In the genomic region with DNA sequence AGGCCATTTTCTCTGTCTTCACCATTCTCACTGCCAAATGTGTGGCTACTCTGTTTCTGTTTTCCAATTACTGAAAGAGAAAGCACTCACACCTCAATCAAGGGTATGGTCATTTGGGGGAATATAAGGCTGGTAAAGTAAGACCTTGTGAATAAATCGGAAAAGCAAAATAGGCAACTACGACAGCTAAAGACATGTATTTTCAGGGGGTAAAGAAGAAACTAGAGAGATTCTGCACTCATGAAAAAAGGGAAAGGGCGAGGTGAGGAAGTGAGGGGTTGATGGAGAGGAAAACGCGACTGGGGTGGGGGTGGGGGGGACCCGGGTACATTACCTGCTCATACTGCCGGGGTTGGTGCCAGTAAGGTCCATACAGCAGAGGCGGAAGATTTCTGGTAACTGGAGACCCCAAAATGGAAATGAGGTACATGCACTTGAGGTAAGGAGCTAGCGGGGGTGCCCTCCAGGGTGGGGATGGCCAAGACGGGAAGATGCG, we compare ENCODE assay signal across 8 cellular contexts. TPM values are rescaled to one million over a fixed set of nuclear protein-coding genes. Genes with fewer than 3 reads are reported as not detected.
DNase-seq lines count a peak whose midpoint lies in the region; ATAC-seq, FAIRE-seq and TF ChIP-seq lines count a peak whose summit lies in the region.

No MANE protein-coding gene starts in this region.

- H3K4me3 ChIP-seq in A549, result peak overlapping the region; percentile 70
- H3K4me3 ChIP-seq in H7 (ENCODE audit: insufficient read depth, low read depth, low read length), result peak overlapping the region; percentile 92
- H3K4me3 ChIP-seq in thymus (ENCODE audit: low read length), result peak overlapping the region; percentile 72

- TF ChIP-seq EP300 in A549 (IDR thresholded peaks at IDR 0.05), result no peak

- H3K27me3 Mint-ChIP-seq in activated naive CD8-positive, alpha-beta T cell treated with anti-CD3 and anti-CD28 coated beads, Interleukin-2, amount 50 U/mL, for 24 hours, result no peaks in the 10 kb centered on the region

- peaks cover 22% of the 10 kb centered on the region for H3K36me3 Mint-ChIP-seq in activated naive CD8-positive, alpha-beta T cell treated with anti-CD3 and anti-CD28 coated beads, Interleukin-2, amount 50 U/mL, for 24 hours (ENCODE audit: low read depth)

- H3K27ac Mint-ChIP-seq in activated naive CD8-positive, alpha-beta T cell treated with anti-CD3 and anti-CD28 coated beads, Interleukin-2, amount 50 U/mL, for 24 hours, result peak overlapping the region; percentile 75

- peaks cover 54% of the 10 kb centered on the region for H3K4me1 Mint-ChIP-seq in activated naive CD8-positive, alpha-beta T cell treated with anti-CD3 and anti-CD28 coated beads, Interleukin-2, amount 50 U/mL, for 24 hours

- CTCF ChIA-PET in A549 (lab: Yijun Ruan, JAX), result interaction anchor here (0.8 to 3.6 kb wide), 3 partner anchors 13 to 27 kb away, joined by 3 to 12 read pairs (median 4); partner anchors contain the start of gene CHD8

- peak overlapping the region; percentile 89 for H3K4me3 Mint-ChIP-seq in activated naive CD8-positive, alpha-beta T cell treated with anti-CD3 and anti-CD28 coated beads, Interleukin-2, amount 50 U/mL, for 24 hours

- no peak for FAIRE-seq in A549 (lab: Jason Lieb, UNC)

- no peak for TF ChIP-seq POLR2A in A549 (IDR thresholded peaks at IDR 0.05; ENCODE audit: low read length)

- H3K4me2 ChIP-seq in A549, result peak overlapping the region; percentile 81

- TF ChIP-seq RAD21 in A549 (conservative IDR thresholded peaks at IDR 0.05 in 1 of 2, IDR thresholded peaks at IDR 0.05 in 1 of 2), result no peak

- POLR2A ChIA-PET in A549 (lab: Yijun Ruan, JAX), result interaction anchor here (0.6 to 2.5 kb wide), 8 partner anchors 9 to 120 kb away, joined by 4 to 43 read pairs (median 5); partner anchors contain the start of genes CHD8, METTL3, RAB2B and SUPT16H

- H3K27me3 ChIP-seq in H7 (ENCODE audit: control insufficient read depth, insufficient read depth, low read length) (no peaks in the 10 kb centered on the region), layer of hippocampus (ENCODE audit: control insufficient read depth, insufficient read depth, low read length) (no peaks in the 10 kb centered on the region), thymus (ENCODE audit: control insufficient read depth, insufficient read depth) (no peaks in the 10 kb centered on the region)

- intact Hi-C loops in posterior vena cava (cut with DNase I), result no loop called here

- peak in 1 of 2 experiments; percentile 48; a peak in 3 of 6 replicates for ATAC-seq in A549
- peak; percentile 4 for ATAC-seq in activated naive CD8-positive, alpha-beta T cell treated with anti-CD3 and anti-CD28 coated beads, Interleukin-2, amount 50 U/mL, for 24 hours

- H3K9me3 Mint-ChIP-seq in activated naive CD8-positive, alpha-beta T cell treated with anti-CD3 and anti-CD28 coated beads, Interleukin-2, amount 50 U/mL, for 24 hours, result no peaks in the 10 kb centered on the region

- DNase-seq in A549 (ENCODE audit: low read depth in 1 of 2, low spot score in 1 of 2) (no peak), H7 (no peak), posterior vena cava (ENCODE audit: low spot score) (no peak), amniotic stem cell (lab: John Stamatoyannopoulos, UW) (no peak), hippocampal formation (lab: John Stamatoyannopoulos, UW) (no peak)
- DNase-seq in activated naive CD8-positive, alpha-beta T cell treated with anti-CD3 and anti-CD28 coated beads, Interleukin-2, amount 50 U/mL, for 24 hours, result no peak

- H3K9me3 ChIP-seq in A549 (no peaks in the 10 kb centered on the region), thymus (ENCODE audit: control insufficient read depth) (no peaks in the 10 kb centered on the region)

- H3K4me1 ChIP-seq in A549 (peaks cover 14% of the 10 kb centered on the region; the same call in 2 of the 3 replicates), thymus (ENCODE audit: control insufficient read depth, insufficient read depth, low read length) (peaks cover 6% of the 10 kb centered on the region)

- no peak for TF ChIP-seq CTCF in A549 (IDR thresholded peaks at IDR 0.05)

- H3K27ac ChIP-seq in A549 (peak overlapping the region; percentile 81 to 95), layer of hippocampus (ENCODE audit: low read depth, low read length) (peak overlapping the region; percentile 72), thymus (ENCODE audit: low read depth) (peak overlapping the region; percentile 77)

- 1% methylated on average over 9 of the region's 11 CpGs for WGBS in A549 (ENCODE audit: missing lambda C conversion rate)
- WGBS in thymus, result under 1% methylated on average over 11 of the region's 11 CpGs

- H3K36me3 ChIP-seq in H7 (replicated peaks; ENCODE audit: control insufficient read depth, insufficient read depth, low read length), result peaks cover under 1% of the 10 kb centered on the region
- peaks cover 1% of the 10 kb centered on the region for H3K36me3 ChIP-seq in thymus (ENCODE audit: control insufficient read depth, insufficient read depth)

TF ChIP-seq in A549, 52 proteins besides CTCF, POLR2A, EP300 and RAD21:
- TF ChIP-seq PHF8 (IDR thresholded peaks at IDR 0.05; ENCODE audit: borderline replicate concordance, low read depth) (no peak), GATA3 (IDR thresholded peaks at IDR 0.05; ENCODE audit: borderline replicate concordance) (no peak), FOSB (CRISPR knock-in tag; IDR thresholded peaks at IDR 0.05) (no peak)
- TF ChIP-seq, protein P1, sequence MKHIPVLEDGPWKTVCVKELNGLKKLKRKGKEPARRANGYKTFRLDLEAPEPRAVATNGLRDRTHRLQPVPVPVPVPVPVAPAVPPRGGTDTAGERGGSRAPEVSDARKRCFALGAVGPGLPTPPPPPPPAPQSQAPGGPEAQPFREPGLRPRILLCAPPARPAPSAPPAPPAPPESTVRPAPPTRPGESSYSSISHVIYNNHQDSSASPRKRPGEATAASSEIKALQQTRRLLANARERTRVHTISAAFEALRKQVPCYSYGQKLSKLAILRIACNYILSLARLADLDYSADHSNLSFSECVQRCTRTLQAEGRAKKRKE (CRISPR knock-in tag; IDR thresholded peaks at IDR 0.05; ENCODE audit: low read depth), result no peak

RNA-seq across cellular contexts. Expression of gene CHD8, which starts 19.3 kb away (rescaled TPM):
- polyA plus RNA-seq in A549 (2011; rRNA removed) (28.5 and 50.4 TPM in 2 replicates), A549 (2017; fragmentation: RNase III; extraction: RNeasy Plus Mini Kit Qiagen cat#74134 plus additional on column Dnase treatment) (35.2 to 37.8 TPM (median 36.8 TPM) in 3 replicates), thymus (36.8 TPM)
- polyA plus RNA-seq in A549 (2012; cell fraction: cytosol; rRNA removed), result 20.4 and 26.4 TPM in 2 replicates
- polyA plus RNA-seq in A549 (2012; cell fraction: nucleus; rRNA removed), result 90.5 and 91.9 TPM in 2 replicates
- polyA minus RNA-seq in A549 (2011; rRNA and poly(A)+ RNA removed), result 135 and 145 TPM in 2 replicates
- total RNA-seq in H7 (2014; rRNA removed; shearing (Covaris generic)), result 64.1 and 73.8 TPM in 2 replicates
- total RNA-seq in posterior vena cava, result 10 to 100 TPM; 49.7 to 56.3 TPM

RNA-seq across cellular contexts. Expression of gene RAB2B, which starts 40.1 kb away (rescaled TPM):
- polyA plus RNA-seq in A549 (2011; rRNA removed) (37.5 and 41.3 TPM in 2 replicates), A549 (2017; fragmentation: RNase III; extraction: RNeasy Plus Mini Kit Qiagen cat#74134 plus additional on column Dnase treatment) (15.8 to 19.8 TPM (median 18.4 TPM) in 3 replicates), thymus (15.7 TPM)
- polyA plus RNA-seq in A549 (2012; cell fraction: cytosol; rRNA removed), result 7.9 and 11.8 TPM in 2 replicates
- polyA plus RNA-seq in A549 (2012; cell fraction: nucleus; rRNA removed), result 6.7 and 11.2 TPM in 2 replicates
- 19.8 and 26.5 TPM in 2 replicates for polyA minus RNA-seq in A549 (2011; rRNA and poly(A)+ RNA removed)
- total RNA-seq in H7 (2014; rRNA removed; shearing (Covaris generic)), result 21.5 and 26.8 TPM in 2 replicates
- 10 to 100 TPM; 29.2 to 32.3 TPM for total RNA-seq in posterior vena cava

RNA-seq across cellular contexts. Expression of gene TOX4, which starts 40.4 kb away (rescaled TPM):
- 76.4 and 80.3 TPM in 2 replicates for polyA plus RNA-seq in A549 (2011; rRNA removed)
- 49.8 and 60.8 TPM in 2 replicates for polyA plus RNA-seq in A549 (2012; cell fraction: cytosol; rRNA removed)
- polyA plus RNA-seq in A549 (2012; cell fraction: nucleus; rRNA removed), result 54.5 and 55.2 TPM in 2 replicates
- 41.1 to 48.3 TPM (median 41.4 TPM) in 3 replicates for polyA plus RNA-seq in A549 (2017; fragmentation: RNase III; extraction: RNeasy Plus Mini Kit Qiagen cat#74134 plus additional on column Dnase treatment)
- polyA minus RNA-seq in A549 (2011; rRNA and poly(A)+ RNA removed), result 114 and 135 TPM in 2 replicates
- total RNA-seq in H7 (2014; rRNA removed; shearing (Covaris generic)), result 23.5 and 30.5 TPM in 2 replicates
- polyA plus RNA-seq in thymus, result 24.2 TPM
- total RNA-seq in posterior vena cava, result 10 to 100 TPM; 56.1 to 67.3 TPM

RNA-seq across cellular contexts. Expression of gene SUPT16H, which starts 52.8 kb away (rescaled TPM):
- 121 and 129 TPM in 2 replicates for polyA plus RNA-seq in A549 (2011; rRNA removed)
- 49.5 and 54.0 TPM in 2 replicates for polyA plus RNA-seq in A549 (2012; cell fraction: cytosol; rRNA removed)
- 40.1 and 72.9 TPM in 2 replicates for polyA plus RNA-seq in A549 (2012; cell fraction: nucleus; rRNA removed)
- polyA plus RNA-seq in A549 (2017; fragmentation: RNase III; extraction: RNeasy Plus Mini Kit Qiagen cat#74134 plus additional on column Dnase treatment), result 126 to 138 TPM (median 131 TPM) in 3 replicates
- polyA minus RNA-seq in A549 (2011; rRNA and poly(A)+ RNA removed), result 90.2 and 101 TPM in 2 replicates
- 145 and 161 TPM in 2 replicates for total RNA-seq in H7 (2014; rRNA removed; shearing (Covaris generic))
- 64.5 TPM for polyA plus RNA-seq in thymus
- total RNA-seq in posterior vena cava, result 10 to 100 TPM; 47.9 to 56.5 TPM
